Comparison of ENCODE assay signal across 18 cellular contexts in genomic region chr7:1248077-1248458, GRCh38. TPM values are rescaled to one million over a fixed set of nuclear protein-coding genes. Genes with fewer than 3 reads are reported as not detected.
A peak's percentile ranks its signal among the peaks of the same experiment; 100 is the strongest.
DNase-seq lines count a peak whose midpoint lies in the region; ATAC-seq and TF ChIP-seq lines count a peak whose summit lies in the region.
"Had no signal": no experiment of that assay in that cellular context is flagged by ENCODE, and none has a peak within 500 bp of the region (broad histone marks: within the 10 kb centered on the region; RNA-seq: fewer than 3 reads in every experiment).

No MANE protein-coding gene starts in this region.

- H3K27me3 Mint-ChIP-seq in WTC11 (ENCODE audit: low read depth), result peaks cover 80% of the 10 kb centered on the region
- H3K27me3 Mint-ChIP-seq in naive thymus-derived CD4-positive, alpha-beta T cell, result peaks cover 65 to 83% (median 67%) of the 10 kb centered on the region in 5 donors

- ATAC-seq in WTC11, result no peak
- no peak for ATAC-seq in naive thymus-derived CD4-positive, alpha-beta T cell
- ATAC-seq in HG03469 (IDR thresholded peaks at IDR 0.05; ENCODE audit: unreplicated experiment), result no peak
- ATAC-seq: body of pancreas had no signal

- peaks cover 10 to 30% of the 10 kb centered on the region in 2 donors for H3K27me3 ChIP-seq in naive thymus-derived CD4-positive, alpha-beta T cell (ENCODE audit: control insufficient read depth in 2 of 2, insufficient read depth in 2 of 2, low read length in 2 of 2)

- H3K36me3 ChIP-seq in naive thymus-derived CD4-positive, alpha-beta T cell (ENCODE audit: control insufficient read depth in 2 of 3, insufficient read depth in 3 of 3, low read length in 3 of 3), result no peaks in the 10 kb centered on the region
- H3K36me3 ChIP-seq: heart right ventricle had no signal

- H3K4me1 ChIP-seq in naive thymus-derived CD4-positive, alpha-beta T cell (ENCODE audit: control insufficient read depth in 2 of 2, insufficient read depth in 2 of 2, low read length in 2 of 2), result peaks cover 3 to 9% of the 10 kb centered on the region in 2 donors

- H3K9me3 ChIP-seq in naive thymus-derived CD4-positive, alpha-beta T cell (ENCODE audit: control insufficient read depth in 2 of 3, low read length in 3 of 3), result peaks cover 0 to 4% (median 0%) of the 10 kb centered on the region in 3 experiments
- H3K9me3 ChIP-seq: body of pancreas, heart right ventricle had no signal

- H3K4me1 Mint-ChIP-seq in WTC11, result peaks cover 23% of the 10 kb centered on the region
- peaks cover 0 to 40% (median 22%) of the 10 kb centered on the region in 7 donors for H3K4me1 Mint-ChIP-seq in naive thymus-derived CD4-positive, alpha-beta T cell

- intact Hi-C loops in naive thymus-derived CD4-positive, alpha-beta T cell (cut with micrococcal nuclease), result no loop called here

- no peak overlapping the region for H3K4me3 ChIP-seq in naive thymus-derived CD4-positive, alpha-beta T cell (ENCODE audit: low read length)
- H3K4me3 ChIP-seq: body of pancreas, smooth muscle cell had no signal

- H3K9me3 Mint-ChIP-seq in WTC11, result no peaks in the 10 kb centered on the region
- peaks cover 0 to 1% (median 0%) of the 10 kb centered on the region in 11 donors for H3K9me3 Mint-ChIP-seq in naive thymus-derived CD4-positive, alpha-beta T cell
- H3K9me3 Mint-ChIP-seq: stimulated activated naive CD8-positive, alpha-beta T cell treated with anti-CD3 and anti-CD28 coated beads, Interleukin-15, amount 100 ng/mL, for 72 hours had no signal

- H3K36me3 Mint-ChIP-seq in WTC11, result 0 out of 2 replicates have a peak, but pooled peaks cover 3% of the 10 kb centered on the region
- H3K36me3 Mint-ChIP-seq in naive thymus-derived CD4-positive, alpha-beta T cell, result no peaks in the 10 kb centered on the region

- H3K27ac ChIP-seq in naive thymus-derived CD4-positive, alpha-beta T cell (ENCODE audit: low read depth, low read length), result no peak overlapping the region
- H3K27ac ChIP-seq: body of pancreas, heart right ventricle had no signal

- no peak overlapping the region for H3K27ac Mint-ChIP-seq in WTC11
- peak overlapping the region in 2 of 9 donors; percentile 38 to 42 for H3K27ac Mint-ChIP-seq in naive thymus-derived CD4-positive, alpha-beta T cell
- H3K27ac Mint-ChIP-seq: stimulated activated naive CD8-positive, alpha-beta T cell treated with anti-CD3 and anti-CD28 coated beads, Interleukin-15, amount 100 ng/mL, for 72 hours had no signal

- POLR2A ChIA-PET in WTC11 (lab: Charles Lee), result interaction anchor here (0.6 to 0.7 kb wide), 2 partner anchors 14 to 151 kb away, joined by 3 to 6 read pairs; no protein-coding TSS in a partner anchor
- POLR2A ChIA-PET in naive thymus-derived CD4-positive, alpha-beta T cell (lab: Charles Lee), result no interaction called here

- CTCF ChIA-PET in WTC11 (lab: Charles Lee), result interaction anchor here (0.6 to 2.2 kb wide), 11 partner anchors 8 to 1633 kb away, joined by 3 to 7 read pairs (median 4); no protein-coding TSS in a partner anchor
- CTCF ChIA-PET in naive thymus-derived CD4-positive, alpha-beta T cell (lab: Charles Lee), result no interaction called here

- no peak for TF ChIP-seq CTCF in WTC11 (IDR thresholded peaks at IDR 0.05)

- H3K4me3 Mint-ChIP-seq in WTC11, result peak overlapping the region; percentile 40
- peak overlapping the region in 6 of 10 donors; percentile 5 to 65 (median 24) for H3K4me3 Mint-ChIP-seq in naive thymus-derived CD4-positive, alpha-beta T cell

- DNase-seq in NCI-H2171 treated with DMSO at 0.1 percent for 48 hours (lab: John Stamatoyannopoulos, UW) (peak; percentile 46), NCI-H2171 (lab: John Stamatoyannopoulos, UW) (no peak), COLO668 (lab: John Stamatoyannopoulos, UW; ENCODE audit: unreplicated experiment) (peak; percentile 61), WTC11 (ENCODE audit: low spot score) (no peak), cerebellum (ENCODE audit: low spot score) (no peak), NCI-H345 treated with DMSO at 0.1 percent for 48 hours (lab: John Stamatoyannopoulos, UW; ENCODE audit: unreplicated experiment) (no peak)
- DNase-seq in naive thymus-derived CD4-positive, alpha-beta T cell, result no peak
- DNase-seq: activated gamma-delta T cell; body of pancreas; Calu3; heart right ventricle; NCI-H1930; stimulated activated naive CD8-positive, alpha-beta T cell treated with anti-CD3 and anti-CD28 coated beads, Interleukin-15, amount 100 ng/mL, for 72 hours had no signal

TF ChIP-seq in WTC11, 78 proteins besides CTCF, POLR2A, EP300 and RAD21 (continues in another document):
- TF ChIP-seq, protein P1, sequence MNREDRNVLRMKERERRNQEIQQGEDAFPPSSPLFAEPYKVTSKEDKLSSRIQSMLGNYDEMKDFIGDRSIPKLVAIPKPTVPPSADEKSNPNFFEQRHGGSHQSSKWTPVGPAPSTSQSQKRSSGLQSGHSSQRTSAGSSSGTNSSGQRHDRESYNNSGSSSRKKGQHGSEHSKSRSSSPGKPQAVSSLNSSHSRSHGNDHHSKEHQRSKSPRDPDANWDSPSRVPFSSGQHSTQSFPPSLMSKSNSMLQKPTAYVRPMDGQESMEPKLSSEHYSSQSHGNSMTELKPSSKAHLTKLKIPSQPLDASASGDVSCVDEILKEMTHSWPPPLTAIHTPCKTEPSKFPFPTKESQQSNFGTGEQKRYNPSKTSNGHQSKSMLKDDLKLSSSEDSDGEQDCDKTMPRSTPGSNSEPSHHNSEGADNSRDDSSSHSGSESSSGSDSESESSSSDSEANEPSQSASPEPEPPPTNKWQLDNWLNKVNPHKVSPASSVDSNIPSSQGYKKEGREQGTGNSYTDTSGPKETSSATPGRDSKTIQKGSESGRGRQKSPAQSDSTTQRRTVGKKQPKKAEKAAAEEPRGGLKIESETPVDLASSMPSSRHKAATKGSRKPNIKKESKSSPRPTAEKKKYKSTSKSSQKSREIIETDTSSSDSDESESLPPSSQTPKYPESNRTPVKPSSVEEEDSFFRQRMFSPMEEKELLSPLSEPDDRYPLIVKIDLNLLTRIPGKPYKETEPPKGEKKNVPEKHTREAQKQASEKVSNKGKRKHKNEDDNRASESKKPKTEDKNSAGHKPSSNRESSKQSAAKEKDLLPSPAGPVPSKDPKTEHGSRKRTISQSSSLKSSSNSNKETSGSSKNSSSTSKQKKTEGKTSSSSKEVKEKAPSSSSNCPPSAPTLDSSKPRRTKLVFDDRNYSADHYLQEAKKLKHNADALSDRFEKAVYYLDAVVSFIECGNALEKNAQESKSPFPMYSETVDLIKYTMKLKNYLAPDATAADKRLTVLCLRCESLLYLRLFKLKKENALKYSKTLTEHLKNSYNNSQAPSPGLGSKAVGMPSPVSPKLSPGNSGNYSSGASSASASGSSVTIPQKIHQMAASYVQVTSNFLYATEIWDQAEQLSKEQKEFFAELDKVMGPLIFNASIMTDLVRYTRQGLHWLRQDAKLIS (CRISPR knock-in tag; IDR thresholded peaks at IDR 0.05; ENCODE audit: borderline replicate concordance), result no peak
- TF ChIP-seq, protein P2, sequence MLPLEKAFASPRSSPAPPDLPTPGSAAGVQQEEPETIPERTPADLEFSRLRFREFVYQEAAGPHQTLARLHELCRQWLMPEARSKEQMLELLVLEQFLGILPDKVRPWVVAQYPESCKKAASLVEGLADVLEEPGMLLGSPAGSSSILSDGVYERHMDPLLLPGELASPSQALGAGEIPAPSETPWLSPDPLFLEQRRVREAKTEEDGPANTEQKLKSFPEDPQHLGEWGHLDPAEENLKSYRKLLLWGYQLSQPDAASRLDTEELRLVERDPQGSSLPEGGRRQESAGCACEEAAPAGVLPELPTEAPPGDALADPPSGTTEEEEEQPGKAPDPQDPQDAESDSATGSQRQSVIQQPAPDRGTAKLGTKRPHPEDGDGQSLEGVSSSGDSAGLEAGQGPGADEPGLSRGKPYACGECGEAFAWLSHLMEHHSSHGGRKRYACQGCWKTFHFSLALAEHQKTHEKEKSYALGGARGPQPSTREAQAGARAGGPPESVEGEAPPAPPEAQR (CRISPR knock-in tag; IDR thresholded peaks at IDR 0.05), result no peak
- no peak for TF ChIP-seq GTF2I (CRISPR knock-in tag; conservative IDR thresholded peaks at IDR 0.05)
- TF ChIP-seq, protein P3, sequence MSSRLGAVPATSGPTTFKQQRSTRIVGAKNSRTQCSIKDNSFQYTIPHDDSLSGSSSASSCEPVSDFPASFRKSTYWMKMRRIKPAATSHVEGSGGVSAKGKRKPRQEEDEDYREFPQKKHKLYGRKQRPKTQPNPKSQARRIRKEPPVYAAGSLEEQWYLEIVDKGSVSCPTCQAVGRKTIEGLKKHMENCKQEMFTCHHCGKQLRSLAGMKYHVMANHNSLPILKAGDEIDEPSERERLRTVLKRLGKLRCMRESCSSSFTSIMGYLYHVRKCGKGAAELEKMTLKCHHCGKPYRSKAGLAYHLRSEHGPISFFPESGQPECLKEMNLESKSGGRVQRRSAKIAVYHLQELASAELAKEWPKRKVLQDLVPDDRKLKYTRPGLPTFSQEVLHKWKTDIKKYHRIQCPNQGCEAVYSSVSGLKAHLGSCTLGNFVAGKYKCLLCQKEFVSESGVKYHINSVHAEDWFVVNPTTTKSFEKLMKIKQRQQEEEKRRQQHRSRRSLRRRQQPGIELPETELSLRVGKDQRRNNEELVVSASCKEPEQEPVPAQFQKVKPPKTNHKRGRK (CRISPR knock-in tag; IDR thresholded peaks at IDR 0.05; ENCODE audit: borderline replicate concordance), result no peak
- no peak for TF ChIP-seq GABPB1 (CRISPR knock-in tag; IDR thresholded peaks at IDR 0.05)
- no peak for TF ChIP-seq NR3C1 (CRISPR knock-in tag; conservative IDR thresholded peaks at IDR 0.05; ENCODE audit: low read depth)
- TF ChIP-seq, protein P4, sequence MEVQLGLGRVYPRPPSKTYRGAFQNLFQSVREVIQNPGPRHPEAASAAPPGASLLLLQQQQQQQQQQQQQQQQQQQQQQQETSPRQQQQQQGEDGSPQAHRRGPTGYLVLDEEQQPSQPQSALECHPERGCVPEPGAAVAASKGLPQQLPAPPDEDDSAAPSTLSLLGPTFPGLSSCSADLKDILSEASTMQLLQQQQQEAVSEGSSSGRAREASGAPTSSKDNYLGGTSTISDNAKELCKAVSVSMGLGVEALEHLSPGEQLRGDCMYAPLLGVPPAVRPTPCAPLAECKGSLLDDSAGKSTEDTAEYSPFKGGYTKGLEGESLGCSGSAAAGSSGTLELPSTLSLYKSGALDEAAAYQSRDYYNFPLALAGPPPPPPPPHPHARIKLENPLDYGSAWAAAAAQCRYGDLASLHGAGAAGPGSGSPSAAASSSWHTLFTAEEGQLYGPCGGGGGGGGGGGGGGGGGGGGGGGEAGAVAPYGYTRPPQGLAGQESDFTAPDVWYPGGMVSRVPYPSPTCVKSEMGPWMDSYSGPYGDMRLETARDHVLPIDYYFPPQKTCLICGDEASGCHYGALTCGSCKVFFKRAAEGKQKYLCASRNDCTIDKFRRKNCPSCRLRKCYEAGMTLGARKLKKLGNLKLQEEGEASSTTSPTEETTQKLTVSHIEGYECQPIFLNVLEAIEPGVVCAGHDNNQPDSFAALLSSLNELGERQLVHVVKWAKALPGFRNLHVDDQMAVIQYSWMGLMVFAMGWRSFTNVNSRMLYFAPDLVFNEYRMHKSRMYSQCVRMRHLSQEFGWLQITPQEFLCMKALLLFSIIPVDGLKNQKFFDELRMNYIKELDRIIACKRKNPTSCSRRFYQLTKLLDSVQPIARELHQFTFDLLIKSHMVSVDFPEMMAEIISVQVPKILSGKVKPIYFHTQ (CRISPR knock-in tag; IDR thresholded peaks at IDR 0.05), result no peak

RNA-seq across cellular contexts. Expression of gene UNCX, which starts 15.4 kb away (rescaled TPM):
- total RNA-seq in WTC11 (2021) (not detected in 3 replicates), cerebellum (15.5 TPM)
- not detected for total RNA-seq in naive thymus-derived CD4-positive, alpha-beta T cell
- not detected for polyA plus RNA-seq in naive thymus-derived CD4-positive, alpha-beta T cell
- total RNA-seq: body of pancreas; Calu3; fibroblast of lung; heart right ventricle; LHCN-M2; smooth muscle cell; T-helper 2 cell treated with Interferon-gamma antibody and Interleukin-4, amounts not matched to agents 100 ng/mL and 5 ng/mL, for 36 hours had no signal
- polyA plus RNA-seq: fibroblast of lung, heart right ventricle, smooth muscle cell had no signal

Comparison
In these comparisons a context has a peak if more than half of its experiments do, and no peak if none do; other contexts are left out.
1. DNase-seq: peak in NCI-H2171 treated with DMSO at 0.1 percent for 48 hours (single experiment) and COLO668 (single experiment); none in NCI-H2171 (single experiment), WTC11 (single experiment), naive thymus-derived CD4-positive, alpha-beta T cell (0 of 9), cerebellum (single experiment) and NCI-H345 treated with DMSO at 0.1 percent for 48 hours (single experiment).
2. RNA of gene UNCX, which starts 15.4 kb away (total RNA-seq): 15.5 TPM in cerebellum (single experiment); not detected in WTC11 and not detected in naive thymus-derived CD4-positive, alpha-beta T cell; every median in the first group is over 10 times any median in the second.